In the genomic region with DNA sequence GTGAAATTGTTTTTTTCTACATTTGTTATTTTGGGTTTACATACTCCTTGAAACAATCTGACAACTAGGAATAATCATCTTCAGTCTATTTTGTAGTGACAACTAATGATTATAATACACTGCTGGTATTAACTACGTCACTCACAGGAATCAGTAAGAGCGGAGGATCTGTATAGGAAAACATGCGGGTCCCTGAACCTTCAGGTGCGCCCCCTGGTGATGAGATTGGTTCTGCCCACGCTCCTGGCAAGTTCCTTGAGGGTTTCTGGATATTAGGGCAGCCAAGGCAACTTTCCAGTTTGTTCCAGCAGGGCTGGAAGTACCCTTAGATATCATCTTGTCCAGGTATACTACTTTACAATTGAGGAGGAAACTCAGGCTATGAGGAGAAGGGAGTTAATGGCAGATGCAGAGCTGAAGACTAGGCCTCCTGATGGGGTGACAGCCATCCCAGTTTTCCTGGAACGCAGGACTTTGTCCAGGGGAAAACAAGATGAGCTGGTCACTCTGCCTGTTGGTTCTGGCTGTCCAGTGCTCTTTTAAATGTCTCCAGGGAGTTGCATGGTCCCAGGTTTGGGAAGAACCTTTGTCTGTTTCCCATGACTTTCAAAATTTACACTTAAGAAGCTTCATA, we compare ENCODE assay signal across 9 cellular contexts. TPM values are rescaled to one million over a fixed set of nuclear protein-coding genes. Genes with fewer than 3 reads are reported as not detected.
DNase-seq lines count a peak whose midpoint lies in the region; ATAC-seq and TF ChIP-seq lines count a peak whose summit lies in the region.
"Had no signal": no experiment of that assay in that cellular context is flagged by ENCODE, and none has a peak within 500 bp of the region (broad histone marks: within the 10 kb centered on the region; RNA-seq: fewer than 3 reads in every experiment).

No MANE protein-coding gene starts in this region.

- DNase-seq in Calu3 (peak; percentile 93), endothelial cell (ENCODE audit: low spot score) (peak; percentile 82), myocyte (ENCODE audit: low read depth) (peak; percentile 80)
- DNase-seq in activated CD8-positive, alpha-beta memory T cell treated with anti-CD3 and anti-CD28 coated beads, Interleukin-2, amount 10 ng/mL, durations not matched to agents 7 days and 5 days: peak; percentile 74
- peak; percentile 47 for DNase-seq in stimulated activated CD8-positive, alpha-beta memory T cell treated with anti-CD3 and anti-CD28 coated beads, Interleukin-7, amount 100 ng/mL, for 24 hours (ENCODE audit: low read depth)

- intact Hi-C loops in Calu3 (cut with micrococcal nuclease; ENCODE audit: unreplicated experiment): loop anchor here (1.0 to 10.0 kb wide), 3 partner anchors 33 to 440 kb away; no protein-coding TSS in a partner anchor

- CTCF ChIA-PET in Calu3 (lab: Charles Lee): interaction anchor here (0.6 to 2.9 kb wide), 8 partner anchors 8 to 439 kb away, joined by 3 to 20 read pairs (median 4); no protein-coding TSS in a partner anchor
- CTCF ChIA-PET in activated CD8-positive, alpha-beta memory T cell treated with anti-CD3 and anti-CD28 coated beads, Interleukin-2, amount 10 ng/mL, durations not matched to agents 7 days and 5 days (lab: Charles Lee): interaction anchor here (0.7 to 10.3 kb wide), 27 partner anchors 8 to 439 kb away, joined by 3 to 244 read pairs (median 4); a partner anchor contains a TSS

- no peaks in the 10 kb centered on the region for H3K9me3 ChIP-seq in OCI-LY1 (ENCODE audit: low read length)

- no peak overlapping the region for H3K27ac Mint-ChIP-seq in Calu3 (ENCODE audit: unreplicated experiment)
- H3K27ac Mint-ChIP-seq in activated CD8-positive, alpha-beta memory T cell treated with anti-CD3 and anti-CD28 coated beads, Interleukin-2, amount 10 ng/mL, durations not matched to agents 7 days and 5 days: no peak overlapping the region
- H3K27ac Mint-ChIP-seq in endothelial cell (ENCODE audit: unreplicated experiment): no peak overlapping the region

- BruUV-seq in Calu3 (replicated peaks; lab: Mats Ljungman, UMichigan): no TSS peak

- no peak overlapping the region for H3K4me3 ChIP-seq in OCI-LY1 (ENCODE audit: low read depth, low read length, poor library complexity, severe bottlenecking)

- H3K36me3 Mint-ChIP-seq in Calu3 (ENCODE audit: insufficient read depth, unreplicated experiment) (no peaks in the 10 kb centered on the region), endothelial cell (ENCODE audit: low read depth, unreplicated experiment) (no peaks in the 10 kb centered on the region)
- no peaks in the 10 kb centered on the region for H3K36me3 Mint-ChIP-seq in activated CD8-positive, alpha-beta memory T cell treated with anti-CD3 and anti-CD28 coated beads, Interleukin-2, amount 10 ng/mL, durations not matched to agents 7 days and 5 days

- no peaks in the 10 kb centered on the region for H3K9me2 ChIP-seq in OCI-LY1 (ENCODE audit: low read depth, low read length)

- no peak overlapping the region for H3K27ac ChIP-seq in OCI-LY1 (ENCODE audit: low read depth, low read length, poor library complexity, severe bottlenecking)

- no peaks in the 10 kb centered on the region for H4K20me1 ChIP-seq in OCI-LY1 (ENCODE audit: insufficient read depth, low read length)

- no peaks in the 10 kb centered on the region for H3K79me2 ChIP-seq in OCI-LY1 (ENCODE audit: insufficient read depth, low read length)

- no peaks in the 10 kb centered on the region for H3K4me1 ChIP-seq in OCI-LY1 (ENCODE audit: insufficient read depth, low read length, severe bottlenecking)

- no peak overlapping the region for H3K9ac ChIP-seq in OCI-LY1 (ENCODE audit: low read length)

- H3K36me3 ChIP-seq in OCI-LY1 (ENCODE audit: insufficient read depth, low read length): no peaks in the 10 kb centered on the region

- H3K27me3 Mint-ChIP-seq in Calu3 (ENCODE audit: unreplicated experiment) (peaks cover 11% of the 10 kb centered on the region), endothelial cell (ENCODE audit: unreplicated experiment) (peaks cover 2% of the 10 kb centered on the region)
- peaks cover 5% of the 10 kb centered on the region for H3K27me3 Mint-ChIP-seq in activated CD8-positive, alpha-beta memory T cell treated with anti-CD3 and anti-CD28 coated beads, Interleukin-2, amount 10 ng/mL, durations not matched to agents 7 days and 5 days

- TF ChIP-seq CTCF in Calu3 (IDR thresholded peaks at IDR 0.05; ENCODE audit: unreplicated experiment) (peak; percentile 77), OCI-LY1 (IDR thresholded peaks at IDR 0.05; ENCODE audit: low read length) (peak; percentile 89), endothelial cell (IDR thresholded peaks at IDR 0.05; ENCODE audit: unreplicated experiment) (peak; percentile 65)

- ATAC-seq in HG03521 (IDR thresholded peaks at IDR 0.05; ENCODE audit: unreplicated experiment) (peak; percentile 48), HG03457 (IDR thresholded peaks at IDR 0.05; ENCODE audit: unreplicated experiment) (no peak)
- peak; percentile 58 for ATAC-seq in activated CD8-positive, alpha-beta memory T cell treated with anti-CD3 and anti-CD28 coated beads, Interleukin-2, amount 10 ng/mL, durations not matched to agents 7 days and 5 days

- no peaks in the 10 kb centered on the region for H3K4me1 Mint-ChIP-seq in Calu3 (ENCODE audit: low read depth, unreplicated experiment)
- H3K4me1 Mint-ChIP-seq in activated CD8-positive, alpha-beta memory T cell treated with anti-CD3 and anti-CD28 coated beads, Interleukin-2, amount 10 ng/mL, durations not matched to agents 7 days and 5 days: peaks cover 21% of the 10 kb centered on the region
- no peaks in the 10 kb centered on the region for H3K4me1 Mint-ChIP-seq in endothelial cell (ENCODE audit: unreplicated experiment)

- H3K4me3 Mint-ChIP-seq in Calu3 (ENCODE audit: low read depth, unreplicated experiment) (no peak overlapping the region), endothelial cell (ENCODE audit: unreplicated experiment) (no peak overlapping the region)
- H3K4me3 Mint-ChIP-seq in activated CD8-positive, alpha-beta memory T cell treated with anti-CD3 and anti-CD28 coated beads, Interleukin-2, amount 10 ng/mL, durations not matched to agents 7 days and 5 days: no peak overlapping the region

- H2AFZ ChIP-seq in OCI-LY1 (ENCODE audit: low read length): no peak overlapping the region

- H3K9me3 Mint-ChIP-seq in Calu3 (ENCODE audit: low read depth, unreplicated experiment): no peaks in the 10 kb centered on the region
- H3K9me3 Mint-ChIP-seq in activated CD8-positive, alpha-beta memory T cell treated with anti-CD3 and anti-CD28 coated beads, Interleukin-2, amount 10 ng/mL, durations not matched to agents 7 days and 5 days (ENCODE audit: low read depth): no peaks in the 10 kb centered on the region
- no peaks in the 10 kb centered on the region for H3K9me3 Mint-ChIP-seq in endothelial cell (ENCODE audit: unreplicated experiment)

- H3K27me3 ChIP-seq in OCI-LY1 (ENCODE audit: insufficient read depth, low read length): no peaks in the 10 kb centered on the region

- H3F3A ChIP-seq in OCI-LY1 (ENCODE audit: insufficient read depth, low read length): no peaks in the 10 kb centered on the region; the same call in 1 of the 2 replicates

- no peak overlapping the region for H3K4me2 ChIP-seq in OCI-LY1 (ENCODE audit: low read length)

RNA-seq across cellular contexts. Expression of a gene that starts 15.0 kb away (rescaled TPM):
- total RNA-seq in Calu3 (2022): not detected in 2 replicates
- total RNA-seq in activated CD8-positive, alpha-beta memory T cell treated with anti-CD3 and anti-CD28 coated beads, Interleukin-2, amount 10 ng/mL, durations not matched to agents 7 days and 5 days: not detected
- total RNA-seq in endothelial cell (ENCODE audit: unreplicated experiment): 0.69 TPM
- not detected in 2 replicates for total RNA-seq in myocyte
- polyA plus RNA-seq in myocyte (2012): not detected
- total RNA-seq: T-helper 2 cell treated with Interferon-gamma antibody and Interleukin-4, amounts not matched to agents 100 ng/mL and 5 ng/mL, for 36 hours had no signal

RNA-seq across cellular contexts. Expression of a gene that starts 36.0 kb away (rescaled TPM):
- total RNA-seq in Calu3 (2022) (34.9 and 42.5 TPM in 2 replicates), endothelial cell (ENCODE audit: unreplicated experiment) (31.2 TPM), myocyte (14.0 and 20.6 TPM in 2 replicates)
- 10 to 100 TPM; 31.4 to 38.8 TPM for total RNA-seq in activated CD8-positive, alpha-beta memory T cell treated with anti-CD3 and anti-CD28 coated beads, Interleukin-2, amount 10 ng/mL, durations not matched to agents 7 days and 5 days
- polyA plus RNA-seq in myocyte (2012): 18.9 TPM
